19 cellular contexts compared by ENCODE assay signal in genomic region chr5:72854419-72854818, GRCh38.
"Had no signal": no experiment of that assay in that cellular context is flagged by ENCODE, and none has a peak within 500 bp of the region (broad histone marks: within the 10 kb centered on the region; RNA-seq: fewer than 3 reads in every experiment).

No MANE protein-coding gene starts in this region.

- DNase-seq: activated CD4-positive, alpha-beta T cell treated with anti-CD3 and anti-CD28 coated beads for 1 hour; activated CD8-positive, alpha-beta memory T cell treated with anti-CD3 and anti-CD28 coated beads for 24 hours; activated CD8-positive, alpha-beta memory T cell treated with anti-CD3 and anti-CD28 coated beads, Interleukin-2, amount 50 U/mL, for 48 hours; activated gamma-delta T cell; activated naive CD8-positive, alpha-beta T cell treated with anti-CD3 and anti-CD28 coated beads for 36 hours; activated T-cell treated with anti-CD3 and anti-CD28 coated beads, Interleukin-2, amount 50 U/mL, for 48 hours; body of pancreas; hippocampal formation; left colon; lower lobe of right lung; natural killer cell; stimulated activated CD4-positive, alpha-beta T cell treated with anti-CD3 and anti-CD28 coated beads, Interleukin-2, amount 100 ng/mL, for 24 hours; stimulated activated naive CD8-positive, alpha-beta T cell treated with anti-CD3 and anti-CD28 coated beads, Interleukin-15, Interleukin-2, amounts not matched to agents 100 U/mL and 50 U/mL, for 24 hours; substantia nigra; T-helper 17 cell; tibial artery; WERI-Rb-1 had no signal

- H3K9me3 Mint-ChIP-seq: activated naive CD8-positive, alpha-beta T cell treated with anti-CD3 and anti-CD28 coated beads for 36 hours; central memory CD8-positive, alpha-beta T cell; natural killer cell had no signal

- H3K27me3 Mint-ChIP-seq: activated naive CD8-positive, alpha-beta T cell treated with anti-CD3 and anti-CD28 coated beads for 36 hours; central memory CD8-positive, alpha-beta T cell; T-helper 17 cell had no signal

- H3K4me3 Mint-ChIP-seq: activated naive CD8-positive, alpha-beta T cell treated with anti-CD3 and anti-CD28 coated beads for 36 hours; central memory CD8-positive, alpha-beta T cell; natural killer cell; T-helper 17 cell had no signal

- H3K27me3 ChIP-seq: body of pancreas, tibial artery had no signal

- H3K9me3 ChIP-seq: body of pancreas, lower lobe of right lung, tibial artery had no signal

- H3K4me3 ChIP-seq: body of pancreas, coronary artery, lower lobe of right lung, tibial artery had no signal

- H3K36me3 Mint-ChIP-seq: natural killer cell had no signal

- ATAC-seq: body of pancreas; lower lobe of right lung; natural killer cell; stimulated activated naive CD8-positive, alpha-beta T cell treated with anti-CD3 and anti-CD28 coated beads, Interleukin-15, Interleukin-2, amounts not matched to agents 100 U/mL and 50 U/mL, for 24 hours; T-helper 17 cell had no signal

- H3K27ac Mint-ChIP-seq: activated naive CD8-positive, alpha-beta T cell treated with anti-CD3 and anti-CD28 coated beads for 36 hours had no signal
